In genomic region chr5:145778144-145778900, GRCh38 we compare ENCODE assay signal across 29 cellular contexts. TPM values are rescaled to one million over a fixed set of nuclear protein-coding genes. Genes with fewer than 3 reads are reported as not detected.
DNase-seq lines count a peak whose midpoint lies in the region; ATAC-seq and TF ChIP-seq lines count a peak whose summit lies in the region.
"Had no signal": no experiment of that assay in that cellular context is flagged by ENCODE, and none has a peak within 500 bp of the region (broad histone marks: within the 10 kb centered on the region; RNA-seq: fewer than 3 reads in every experiment).

No MANE protein-coding gene starts in this region.

- TF ChIP-seq CTCF in HCT116 (IDR thresholded peaks at IDR 0.05 in 2 of 3, conservative IDR thresholded peaks at IDR 0.05 in 1 of 3; ENCODE audit: borderline replicate concordance in 1 of 3, insufficient read depth in 1 of 3, low read depth in 2 of 3, low read length in 2 of 3) (no peak), type B pancreatic cell (conservative IDR thresholded peaks at IDR 0.05) (no peak)

- no peak overlapping the region for H3K27ac Mint-ChIP-seq in type B pancreatic cell
- H3K27ac Mint-ChIP-seq in CD4-positive, alpha-beta memory T cell, result no peak overlapping the region
- H3K27ac Mint-ChIP-seq: activated CD4-positive, alpha-beta T cell treated with anti-CD3 and anti-CD28 coated beads for 36 hours; activated CD8-positive, alpha-beta T cell treated with anti-CD3 and anti-CD28 coated beads for 36 hours; activated naive CD4-positive, alpha-beta T cell treated with anti-CD3 and anti-CD28 coated beads, Interleukin-2, amount 50 U/mL, for 72 hours; naive thymus-derived CD4-positive, alpha-beta T cell had no signal

- ATAC-seq in HCT116, result no peak
- ATAC-seq: activated CD4-positive, alpha-beta T cell treated with anti-CD3 and anti-CD28 coated beads for 36 hours; activated CD8-positive, alpha-beta T cell treated with anti-CD3 and anti-CD28 coated beads for 36 hours; activated naive CD4-positive, alpha-beta T cell treated with anti-CD3 and anti-CD28 coated beads, Interleukin-2, amount 50 U/mL, for 72 hours; naive thymus-derived CD4-positive, alpha-beta T cell had no signal

- TF ChIP-seq RAD21 in HCT116 (IDR thresholded peaks at IDR 0.05; ENCODE audit: low read depth), result no peak

- no peaks in the 10 kb centered on the region for H3K79me2 ChIP-seq in HCT116 (ENCODE audit: insufficient read depth, low read length)

- no peaks in the 10 kb centered on the region for H3K27me3 Mint-ChIP-seq in type B pancreatic cell
- H3K27me3 Mint-ChIP-seq in CD4-positive, alpha-beta memory T cell, result no peaks in the 10 kb centered on the region
- H3K27me3 Mint-ChIP-seq: activated CD4-positive, alpha-beta T cell treated with anti-CD3 and anti-CD28 coated beads for 36 hours; activated CD8-positive, alpha-beta T cell treated with anti-CD3 and anti-CD28 coated beads for 36 hours; naive thymus-derived CD4-positive, alpha-beta T cell had no signal

- no peak overlapping the region for H2AFZ ChIP-seq in HCT116 (ENCODE audit: low read depth, low read length, poor library complexity, severe bottlenecking)

- H3K4me1 ChIP-seq in HCT116 (ENCODE audit: control insufficient read depth in 1 of 2, insufficient read depth in 2 of 2, low read length in 2 of 2) (peaks cover 0 to 6% of the 10 kb centered on the region in 2 experiments; a peak in 2 of 4 replicates), skeletal muscle satellite cell (ENCODE audit: control insufficient read depth, insufficient read depth, low read length) (peaks cover 33% of the 10 kb centered on the region)
- H3K4me1 ChIP-seq in CD4-positive, alpha-beta memory T cell (ENCODE audit: insufficient read depth, low read length), result no peaks in the 10 kb centered on the region
- H3K4me1 ChIP-seq: Caco-2, stomach, thyroid gland had no signal

- H3K4me2 ChIP-seq in HCT116 (ENCODE audit: low read length) (no peak overlapping the region), skeletal muscle satellite cell (ENCODE audit: low read length) (peak overlapping the region; percentile 16)
- H3K4me2 ChIP-seq: smooth muscle cell had no signal

- no peak overlapping the region for H3K27ac ChIP-seq in HCT116 (ENCODE audit: low read depth, low read length)
- H3K27ac ChIP-seq in CD4-positive, alpha-beta memory T cell (ENCODE audit: low read depth, low read length), result no peak overlapping the region
- H3K27ac ChIP-seq: C4-2B, SJCRH30, stomach, thyroid gland, VCaP had no signal

- peaks cover 7% of the 10 kb centered on the region for H3K36me3 Mint-ChIP-seq in type B pancreatic cell
- H3K36me3 Mint-ChIP-seq in CD4-positive, alpha-beta memory T cell, result no peaks in the 10 kb centered on the region
- H3K36me3 Mint-ChIP-seq: activated naive CD4-positive, alpha-beta T cell treated with anti-CD3 and anti-CD28 coated beads, Interleukin-2, amount 50 U/mL, for 72 hours; naive thymus-derived CD4-positive, alpha-beta T cell had no signal

- H3K9ac ChIP-seq in HCT116 (ENCODE audit: low read length) (no peak overlapping the region), skeletal muscle satellite cell (ENCODE audit: low read depth, low read length) (no peak overlapping the region)

- TF ChIP-seq POLR2A in HCT116 (IDR thresholded peaks at IDR 0.05; ENCODE audit: borderline replicate concordance, extremely low read depth, insufficient read depth, insufficient read length), result no peak

- peaks cover 11% of the 10 kb centered on the region for H3K4me1 Mint-ChIP-seq in type B pancreatic cell (ENCODE audit: unreplicated experiment)
- no peaks in the 10 kb centered on the region for H3K4me1 Mint-ChIP-seq in CD4-positive, alpha-beta memory T cell
- H3K4me1 Mint-ChIP-seq: activated CD4-positive, alpha-beta T cell treated with anti-CD3 and anti-CD28 coated beads for 36 hours; naive thymus-derived CD4-positive, alpha-beta T cell had no signal

- CTCF ChIA-PET in HCT116 (lab: Charles Lee), result no interaction called here
- CTCF ChIA-PET in CD4-positive, alpha-beta memory T cell (lab: Charles Lee; ENCODE audit: partially characterized antibody), result no interaction called here

- POLR2A ChIA-PET in HCT116 (lab: Charles Lee), result no interaction called here
- POLR2A ChIA-PET in CD4-positive, alpha-beta memory T cell (lab: Charles Lee; ENCODE audit: partially characterized antibody), result no interaction called here

- H3K36me3 ChIP-seq in HCT116 (ENCODE audit: control insufficient read depth in 1 of 2, insufficient read depth in 2 of 2, low read length in 2 of 2) (no peaks in the 10 kb centered on the region), skeletal muscle satellite cell (ENCODE audit: insufficient read depth, low read length) (no peaks in the 10 kb centered on the region)
- H3K36me3 ChIP-seq in CD4-positive, alpha-beta memory T cell (ENCODE audit: insufficient read depth, low read length), result no peaks in the 10 kb centered on the region
- H3K36me3 ChIP-seq: SJCRH30 had no signal

- no peaks in the 10 kb centered on the region for H4K20me1 ChIP-seq in HCT116 (ENCODE audit: insufficient read depth)

- H3K4me3 ChIP-seq in HCT116 (replicated peaks in 1 of 2; ENCODE audit: low read depth in 1 of 2, low read length in 2 of 2), result no peak overlapping the region
- H3K4me3 ChIP-seq in skeletal muscle satellite cell (ENCODE audit: low read length), result no peak overlapping the region
- H3K4me3 ChIP-seq in CD4-positive, alpha-beta memory T cell (ENCODE audit: low read length in 2 of 2), result no peak overlapping the region
- H3K4me3 ChIP-seq: SJCRH30, smooth muscle cell, stomach, thyroid gland had no signal

- no peaks in the 10 kb centered on the region for H3K9me3 Mint-ChIP-seq in type B pancreatic cell
- H3K9me3 Mint-ChIP-seq in CD4-positive, alpha-beta memory T cell, result peaks cover 0 to 3% (median 0%) of the 10 kb centered on the region in 8 donors
- H3K9me3 Mint-ChIP-seq: activated CD8-positive, alpha-beta T cell treated with anti-CD3 and anti-CD28 coated beads for 36 hours; naive thymus-derived CD4-positive, alpha-beta T cell had no signal

- intact Hi-C loops in HCT116 (cut with micrococcal nuclease), result no loop called here
- intact Hi-C loops in CD4-positive, alpha-beta memory T cell (cut with micrococcal nuclease), result no loop called here

- BruUV-seq in HCT116 (replicated peaks; lab: Mats Ljungman, UMichigan), result no TSS peak

- H3K4me3 Mint-ChIP-seq in type B pancreatic cell, result no peak overlapping the region
- no peak overlapping the region for H3K4me3 Mint-ChIP-seq in CD4-positive, alpha-beta memory T cell
- H3K4me3 Mint-ChIP-seq: activated CD4-positive, alpha-beta T cell treated with anti-CD3 and anti-CD28 coated beads for 36 hours; activated CD8-positive, alpha-beta T cell treated with anti-CD3 and anti-CD28 coated beads for 36 hours; naive thymus-derived CD4-positive, alpha-beta T cell had no signal

- no peaks in the 10 kb centered on the region for H3K9me2 ChIP-seq in HCT116 (ENCODE audit: insufficient read depth)

- no peaks in the 10 kb centered on the region for H3K27me3 ChIP-seq in HCT116 (ENCODE audit: insufficient read depth, low read length)
- no peaks in the 10 kb centered on the region for H3K27me3 ChIP-seq in skeletal muscle satellite cell (ENCODE audit: control insufficient read depth, insufficient read depth, low read length)
- H3K27me3 ChIP-seq in CD4-positive, alpha-beta memory T cell (ENCODE audit: insufficient read depth, low read length), result no peaks in the 10 kb centered on the region
- H3K27me3 ChIP-seq: SJCRH30, stomach, thyroid gland had no signal

- H3K9me3 ChIP-seq in HCT116 (ENCODE audit: control insufficient read depth in 1 of 2, insufficient read depth in 1 of 2, low read depth in 1 of 2, low read length in 2 of 2) (peaks cover 0 to 7% of the 10 kb centered on the region in 2 experiments; a peak in 2 of 4 replicates), skeletal muscle satellite cell (replicated peaks; ENCODE audit: low read length) (no peaks in the 10 kb centered on the region)
- no peaks in the 10 kb centered on the region for H3K9me3 ChIP-seq in CD4-positive, alpha-beta memory T cell (ENCODE audit: control insufficient read depth in 1 of 2, low read length in 2 of 2)
- H3K9me3 ChIP-seq: Caco-2, SJCRH30, stomach, thyroid gland had no signal

- RAD21 ChIA-PET in HCT116 (lab: Charles Lee; ENCODE audit: low non-redundant PET in 1 of 2, low total read pairs in 2 of 2, uncharacterized antibody in 2 of 2, unreplicated experiment in 2 of 2), result no interaction called here

- DNase-seq in HCT116 (ENCODE audit: low read depth, low spot score), result no peak
- peak; percentile 5 for DNase-seq in amniotic epithelial cell (ENCODE audit: low read depth)
- DNase-seq in iris pigment epithelial cell (ENCODE audit: low read depth), result peak; percentile 7
- DNase-seq in NCI-H128 (lab: John Stamatoyannopoulos, UW; ENCODE audit: unreplicated experiment), result no peak
- no peak for DNase-seq in type B pancreatic cell (ENCODE audit: extremely low spot score, unreplicated experiment)
- DNase-seq in CD4-positive, alpha-beta memory T cell, result no peak
- DNase-seq: activated CD4-positive, alpha-beta T cell treated with anti-CD3 and anti-CD28 coated beads for 36 hours; activated CD8-positive, alpha-beta T cell treated with anti-CD3 and anti-CD28 coated beads for 36 hours; activated effector memory CD4-positive, alpha-beta T cell treated with Interleukin-2 at 50 U/mL for 16 hours; Caco-2; DMS79; effector CD8-positive, alpha-beta T cell; GF-D8; HCEC 1CT; IMR-90; naive thymus-derived CD4-positive, alpha-beta T cell; NCI-H146; NCI-H2107; NCI-H446; NCI-H82; SJCRH30; stomach; T-helper 9 cell; thyroid gland had no signal

TF ChIP-seq in HCT116, 20 proteins besides CTCF, POLR2A, EP300 and RAD21:
- TF ChIP-seq CBX3 (IDR thresholded peaks at IDR 0.05; ENCODE audit: low read depth) (0 out of 2 replicates have a peak, but pooled peaks have one; percentile 46), ATF3 (IDR thresholded peaks at IDR 0.05) (no peak), SRF (IDR thresholded peaks at IDR 0.05; ENCODE audit: low read depth) (no peak)

RNA-seq across cellular contexts. Expression of gene PRELID2, which starts 56.8 kb away (rescaled TPM):
- total RNA-seq in HCT116 (2021; ENCODE audit: unreplicated experiment) (20.1 TPM), type B pancreatic cell (ENCODE audit: low replicate concordance) (15.5 and 19.6 TPM in 2 replicates)
- 9.0 and 12.7 TPM in 2 replicates for polyA plus RNA-seq in HCT116 (2012)
- 11.4 and 16.4 TPM in 2 replicates for total RNA-seq in skeletal muscle satellite cell (2012; rRNA removed)
- total RNA-seq in CD4-positive, alpha-beta memory T cell, result 1 to 10 TPM; 2.1 to 3.1 TPM
- 1 to 10 TPM; 1.7 to 2.2 TPM for polyA plus RNA-seq in CD4-positive, alpha-beta memory T cell

Comparison
In these comparisons a context has a peak if more than half of its experiments do, and no peak if none do; other contexts are left out.
1. DNase-seq: peak in amniotic epithelial cell (single experiment) and iris pigment epithelial cell (single experiment); none in HCT116 (single experiment), NCI-H128 (single experiment), type B pancreatic cell (single experiment) and CD4-positive, alpha-beta memory T cell (0 of 5).